Comparison of ENCODE assay signal across 1 cellular context in genomic region chr3:45665101-45665572, GRCh38.
A peak's percentile ranks its signal among the peaks of the same experiment; 100 is the strongest.
TF ChIP-seq lines count a peak whose summit lies in the region.

No MANE protein-coding gene starts in this region.

TF ChIP-seq in K562, 482 proteins besides CTCF, POLR2A, EP300 and RAD21 (continued from another document and continues in another):
- no peak for TF ChIP-seq CHD4 (IDR thresholded peaks at IDR 0.05; ENCODE audit: insufficient read depth, insufficient replicate concordance, low read depth, low read length, poor library complexity, severe bottlenecking)
- no peak for TF ChIP-seq JUN (IDR thresholded peaks at IDR 0.05; ENCODE audit: borderline replicate concordance, low read depth, low read length)
- no peak for TF ChIP-seq JUN (CRISPR knock-in tag; IDR thresholded peaks at IDR 0.05; ENCODE audit: borderline replicate concordance)
- no peak for TF ChIP-seq E2F4 (CRISPR knock-in tag; IDR thresholded peaks at IDR 0.05; ENCODE audit: low read depth)
- TF ChIP-seq, protein P1, sequence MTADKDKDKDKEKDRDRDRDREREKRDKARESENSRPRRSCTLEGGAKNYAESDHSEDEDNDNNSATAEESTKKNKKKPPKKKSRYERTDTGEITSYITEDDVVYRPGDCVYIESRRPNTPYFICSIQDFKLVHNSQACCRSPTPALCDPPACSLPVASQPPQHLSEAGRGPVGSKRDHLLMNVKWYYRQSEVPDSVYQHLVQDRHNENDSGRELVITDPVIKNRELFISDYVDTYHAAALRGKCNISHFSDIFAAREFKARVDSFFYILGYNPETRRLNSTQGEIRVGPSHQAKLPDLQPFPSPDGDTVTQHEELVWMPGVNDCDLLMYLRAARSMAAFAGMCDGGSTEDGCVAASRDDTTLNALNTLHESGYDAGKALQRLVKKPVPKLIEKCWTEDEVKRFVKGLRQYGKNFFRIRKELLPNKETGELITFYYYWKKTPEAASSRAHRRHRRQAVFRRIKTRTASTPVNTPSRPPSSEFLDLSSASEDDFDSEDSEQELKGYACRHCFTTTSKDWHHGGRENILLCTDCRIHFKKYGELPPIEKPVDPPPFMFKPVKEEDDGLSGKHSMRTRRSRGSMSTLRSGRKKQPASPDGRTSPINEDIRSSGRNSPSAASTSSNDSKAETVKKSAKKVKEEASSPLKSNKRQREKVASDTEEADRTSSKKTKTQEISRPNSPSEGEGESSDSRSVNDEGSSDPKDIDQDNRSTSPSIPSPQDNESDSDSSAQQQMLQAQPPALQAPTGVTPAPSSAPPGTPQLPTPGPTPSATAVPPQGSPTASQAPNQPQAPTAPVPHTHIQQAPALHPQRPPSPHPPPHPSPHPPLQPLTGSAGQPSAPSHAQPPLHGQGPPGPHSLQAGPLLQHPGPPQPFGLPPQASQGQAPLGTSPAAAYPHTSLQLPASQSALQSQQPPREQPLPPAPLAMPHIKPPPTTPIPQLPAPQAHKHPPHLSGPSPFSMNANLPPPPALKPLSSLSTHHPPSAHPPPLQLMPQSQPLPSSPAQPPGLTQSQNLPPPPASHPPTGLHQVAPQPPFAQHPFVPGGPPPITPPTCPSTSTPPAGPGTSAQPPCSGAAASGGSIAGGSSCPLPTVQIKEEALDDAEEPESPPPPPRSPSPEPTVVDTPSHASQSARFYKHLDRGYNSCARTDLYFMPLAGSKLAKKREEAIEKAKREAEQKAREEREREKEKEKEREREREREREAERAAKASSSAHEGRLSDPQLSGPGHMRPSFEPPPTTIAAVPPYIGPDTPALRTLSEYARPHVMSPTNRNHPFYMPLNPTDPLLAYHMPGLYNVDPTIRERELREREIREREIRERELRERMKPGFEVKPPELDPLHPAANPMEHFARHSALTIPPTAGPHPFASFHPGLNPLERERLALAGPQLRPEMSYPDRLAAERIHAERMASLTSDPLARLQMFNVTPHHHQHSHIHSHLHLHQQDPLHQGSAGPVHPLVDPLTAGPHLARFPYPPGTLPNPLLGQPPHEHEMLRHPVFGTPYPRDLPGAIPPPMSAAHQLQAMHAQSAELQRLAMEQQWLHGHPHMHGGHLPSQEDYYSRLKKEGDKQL (CRISPR knock-in tag; IDR thresholded peaks at IDR 0.05; ENCODE audit: borderline replicate concordance) = no peak
- TF ChIP-seq BCOR (IDR thresholded peaks at IDR 0.05) = peak; percentile 80; the same call in 1 of the 2 replicates
- no peak for TF ChIP-seq ZNF263 (CRISPR knock-in tag; IDR thresholded peaks at IDR 0.05; ENCODE audit: borderline replicate concordance)
- peak; percentile 59; the same call in 1 of the 2 replicates for TF ChIP-seq JUND (IDR thresholded peaks at IDR 0.05; ENCODE audit: borderline replicate concordance, low read depth, low read length)
- TF ChIP-seq JUND (tag; IDR thresholded peaks at IDR 0.05; ENCODE audit: borderline replicate concordance, low read depth, low read length) = peak; percentile 62; the same call in 2 of the 3 replicates
- TF ChIP-seq SMAD1 (IDR thresholded peaks at IDR 0.05; ENCODE audit: low read depth, low read length, partially characterized antibody) = peak; percentile 90
- peak; percentile 61 for TF ChIP-seq NFIX (CRISPR knock-in tag; IDR thresholded peaks at IDR 0.05; ENCODE audit: low read depth)
- no peak for TF ChIP-seq ZNF764 (CRISPR knock-in tag; IDR thresholded peaks at IDR 0.05; ENCODE audit: low read depth)
- TF ChIP-seq PTRF (tag; IDR thresholded peaks at IDR 0.05) = no peak
- TF ChIP-seq, protein P2, sequence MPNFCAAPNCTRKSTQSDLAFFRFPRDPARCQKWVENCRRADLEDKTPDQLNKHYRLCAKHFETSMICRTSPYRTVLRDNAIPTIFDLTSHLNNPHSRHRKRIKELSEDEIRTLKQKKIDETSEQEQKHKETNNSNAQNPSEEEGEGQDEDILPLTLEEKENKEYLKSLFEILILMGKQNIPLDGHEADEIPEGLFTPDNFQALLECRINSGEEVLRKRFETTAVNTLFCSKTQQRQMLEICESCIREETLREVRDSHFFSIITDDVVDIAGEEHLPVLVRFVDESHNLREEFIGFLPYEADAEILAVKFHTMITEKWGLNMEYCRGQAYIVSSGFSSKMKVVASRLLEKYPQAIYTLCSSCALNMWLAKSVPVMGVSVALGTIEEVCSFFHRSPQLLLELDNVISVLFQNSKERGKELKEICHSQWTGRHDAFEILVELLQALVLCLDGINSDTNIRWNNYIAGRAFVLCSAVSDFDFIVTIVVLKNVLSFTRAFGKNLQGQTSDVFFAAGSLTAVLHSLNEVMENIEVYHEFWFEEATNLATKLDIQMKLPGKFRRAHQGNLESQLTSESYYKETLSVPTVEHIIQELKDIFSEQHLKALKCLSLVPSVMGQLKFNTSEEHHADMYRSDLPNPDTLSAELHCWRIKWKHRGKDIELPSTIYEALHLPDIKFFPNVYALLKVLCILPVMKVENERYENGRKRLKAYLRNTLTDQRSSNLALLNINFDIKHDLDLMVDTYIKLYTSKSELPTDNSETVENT (CRISPR knock-in tag; IDR thresholded peaks at IDR 0.05) = no peak
- 0 out of 4 replicates have a peak, but pooled peaks of 1 of the 2 experiments have one; percentile 16 for TF ChIP-seq CSDE1 (IDR thresholded peaks at IDR 0.05)
- TF ChIP-seq DNMT1 (IDR thresholded peaks at IDR 0.05) = no peak
- TF ChIP-seq ARID2 (IDR thresholded peaks at IDR 0.05) = 0 out of 2 replicates have a peak, but pooled peaks have one; percentile 31
- no peak for TF ChIP-seq HNRNPLL (IDR thresholded peaks at IDR 0.05; ENCODE audit: low read depth, low read length, poor library complexity, severe bottlenecking)
- no peak for TF ChIP-seq NFRKB (IDR thresholded peaks at IDR 0.05; ENCODE audit: low read depth)
- no peak for TF ChIP-seq POU5F1 (IDR thresholded peaks at IDR 0.05; ENCODE audit: borderline replicate concordance, low read depth, low read length, partially characterized antibody)
- no peak for TF ChIP-seq USF2 (CRISPR knock-in tag; IDR thresholded peaks at IDR 0.05)
- TF ChIP-seq PML (IDR thresholded peaks at IDR 0.05; ENCODE audit: low read length) = no peak
- TF ChIP-seq FOXK1 (CRISPR knock-in tag; IDR thresholded peaks at IDR 0.05; ENCODE audit: borderline replicate concordance) = no peak
- no peak for TF ChIP-seq CCAR2 (IDR thresholded peaks at IDR 0.05; ENCODE audit: low read depth, low read length)
- TF ChIP-seq ARHGAP35 (IDR thresholded peaks at IDR 0.05; ENCODE audit: partially characterized antibody) = no peak
- no peak for TF ChIP-seq ZBTB17 (CRISPR knock-in tag; IDR thresholded peaks at IDR 0.05)
- TF ChIP-seq, protein P3, sequence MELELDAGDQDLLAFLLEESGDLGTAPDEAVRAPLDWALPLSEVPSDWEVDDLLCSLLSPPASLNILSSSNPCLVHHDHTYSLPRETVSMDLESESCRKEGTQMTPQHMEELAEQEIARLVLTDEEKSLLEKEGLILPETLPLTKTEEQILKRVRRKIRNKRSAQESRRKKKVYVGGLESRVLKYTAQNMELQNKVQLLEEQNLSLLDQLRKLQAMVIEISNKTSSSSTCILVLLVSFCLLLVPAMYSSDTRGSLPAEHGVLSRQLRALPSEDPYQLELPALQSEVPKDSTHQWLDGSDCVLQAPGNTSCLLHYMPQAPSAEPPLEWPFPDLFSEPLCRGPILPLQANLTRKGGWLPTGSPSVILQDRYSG (tag; conservative IDR thresholded peaks at IDR 0.05; ENCODE audit: low read depth) = no peak
- no peak for TF ChIP-seq CREBBP (IDR thresholded peaks at IDR 0.05; ENCODE audit: low read depth, low read length)
- TF ChIP-seq NRF1 (conservative IDR thresholded peaks at IDR 0.05 in 1 of 2, IDR thresholded peaks at IDR 0.05 in 1 of 2) = peak in 1 of 2 experiments; percentile 42; a peak in 3 of 4 replicates
- no peak for TF ChIP-seq CBFB (CRISPR knock-in tag; IDR thresholded peaks at IDR 0.05)
- TF ChIP-seq ZNF212 (CRISPR knock-in tag; IDR thresholded peaks at IDR 0.05) = no peak
- TF ChIP-seq ZNF133 (CRISPR knock-in tag; IDR thresholded peaks at IDR 0.05) = no peak
- TF ChIP-seq BRF1 (IDR thresholded peaks at IDR 0.05; ENCODE audit: borderline replicate concordance, extremely low read depth, insufficient read length) = no peak
- TF ChIP-seq SMARCA4 (IDR thresholded peaks at IDR 0.05) = peak; percentile 64; the same call in 1 of the 2 replicates
- peak; percentile 39; the same call in 1 of the 2 replicates for TF ChIP-seq ZNF589 (CRISPR knock-in tag; IDR thresholded peaks at IDR 0.05; ENCODE audit: low read depth)
- no peak for TF ChIP-seq TCF7L2 (IDR thresholded peaks at IDR 0.05; ENCODE audit: low read depth, low read length)
- TF ChIP-seq MYC (IDR thresholded peaks at IDR 0.05; ENCODE audit: low read depth, low read length) = 0 out of 2 replicates have a peak, but pooled peaks have one; percentile 39
- TF ChIP-seq MYC (CRISPR knock-in tag; IDR thresholded peaks at IDR 0.05; ENCODE audit: borderline replicate concordance, low read depth) = no peak
- TF ChIP-seq TBL1XR1 (IDR thresholded peaks at IDR 0.05; ENCODE audit: low read length in 2 of 2) = no peak
- TF ChIP-seq RBM25 (IDR thresholded peaks at IDR 0.05; ENCODE audit: low read depth, low read length, severe bottlenecking) = no peak
- TF ChIP-seq BCL6 (CRISPR knock-in tag; IDR thresholded peaks at IDR 0.05) = no peak
- no peak for TF ChIP-seq NFE2L1 (tag; IDR thresholded peaks at IDR 0.05; ENCODE audit: borderline replicate concordance, low read depth)
- TF ChIP-seq, protein P4, sequence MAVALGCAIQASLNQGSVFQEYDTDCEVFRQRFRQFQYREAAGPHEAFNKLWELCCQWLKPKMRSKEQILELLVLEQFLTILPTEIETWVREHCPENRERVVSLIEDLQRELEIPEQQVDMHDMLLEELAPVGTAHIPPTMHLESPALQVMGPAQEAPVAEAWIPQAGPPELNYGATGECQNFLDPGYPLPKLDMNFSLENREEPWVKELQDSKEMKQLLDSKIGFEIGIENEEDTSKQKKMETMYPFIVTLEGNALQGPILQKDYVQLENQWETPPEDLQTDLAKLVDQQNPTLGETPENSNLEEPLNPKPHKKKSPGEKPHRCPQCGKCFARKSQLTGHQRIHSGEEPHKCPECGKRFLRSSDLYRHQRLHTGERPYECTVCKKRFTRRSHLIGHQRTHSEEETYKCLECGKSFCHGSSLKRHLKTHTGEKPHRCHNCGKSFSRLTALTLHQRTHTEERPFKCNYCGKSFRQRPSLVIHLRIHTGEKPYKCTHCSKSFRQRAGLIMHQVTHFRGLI (CRISPR knock-in tag; IDR thresholded peaks at IDR 0.05) = no peak
- TF ChIP-seq SP2 (IDR thresholded peaks at IDR 0.05; ENCODE audit: extremely low read depth, low read depth, low read length, poor library complexity, severe bottlenecking) = no peak
- no peak for TF ChIP-seq ERF (CRISPR knock-in tag; IDR thresholded peaks at IDR 0.05)
- TF ChIP-seq, protein P5, sequence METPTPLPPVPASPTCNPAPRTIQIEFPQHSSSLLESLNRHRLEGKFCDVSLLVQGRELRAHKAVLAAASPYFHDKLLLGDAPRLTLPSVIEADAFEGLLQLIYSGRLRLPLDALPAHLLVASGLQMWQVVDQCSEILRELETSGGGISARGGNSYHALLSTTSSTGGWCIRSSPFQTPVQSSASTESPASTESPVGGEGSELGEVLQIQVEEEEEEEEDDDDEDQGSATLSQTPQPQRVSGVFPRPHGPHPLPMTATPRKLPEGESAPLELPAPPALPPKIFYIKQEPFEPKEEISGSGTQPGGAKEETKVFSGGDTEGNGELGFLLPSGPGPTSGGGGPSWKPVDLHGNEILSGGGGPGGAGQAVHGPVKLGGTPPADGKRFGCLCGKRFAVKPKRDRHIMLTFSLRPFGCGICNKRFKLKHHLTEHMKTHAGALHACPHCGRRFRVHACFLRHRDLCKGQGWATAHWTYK (CRISPR knock-in tag; IDR thresholded peaks at IDR 0.05) = no peak
- TF ChIP-seq, protein P6, sequence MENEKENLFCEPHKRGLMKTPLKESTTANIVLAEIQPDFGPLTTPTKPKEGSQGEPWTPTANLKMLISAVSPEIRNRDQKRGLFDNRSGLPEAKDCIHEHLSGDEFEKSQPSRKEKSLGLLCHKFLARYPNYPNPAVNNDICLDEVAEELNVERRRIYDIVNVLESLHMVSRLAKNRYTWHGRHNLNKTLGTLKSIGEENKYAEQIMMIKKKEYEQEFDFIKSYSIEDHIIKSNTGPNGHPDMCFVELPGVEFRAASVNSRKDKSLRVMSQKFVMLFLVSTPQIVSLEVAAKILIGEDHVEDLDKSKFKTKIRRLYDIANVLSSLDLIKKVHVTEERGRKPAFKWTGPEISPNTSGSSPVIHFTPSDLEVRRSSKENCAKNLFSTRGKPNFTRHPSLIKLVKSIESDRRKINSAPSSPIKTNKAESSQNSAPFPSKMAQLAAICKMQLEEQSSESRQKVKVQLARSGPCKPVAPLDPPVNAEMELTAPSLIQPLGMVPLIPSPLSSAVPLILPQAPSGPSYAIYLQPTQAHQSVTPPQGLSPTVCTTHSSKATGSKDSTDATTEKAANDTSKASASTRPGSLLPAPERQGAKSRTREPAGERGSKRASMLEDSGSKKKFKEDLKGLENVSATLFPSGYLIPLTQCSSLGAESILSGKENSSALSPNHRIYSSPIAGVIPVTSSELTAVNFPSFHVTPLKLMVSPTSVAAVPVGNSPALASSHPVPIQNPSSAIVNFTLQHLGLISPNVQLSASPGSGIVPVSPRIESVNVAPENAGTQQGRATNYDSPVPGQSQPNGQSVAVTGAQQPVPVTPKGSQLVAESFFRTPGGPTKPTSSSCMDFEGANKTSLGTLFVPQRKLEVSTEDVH (IDR thresholded peaks at IDR 0.05; ENCODE audit: low read depth, partially characterized antibody) = no peak
